10 cellular contexts compared by ENCODE assay signal in the genomic region with DNA sequence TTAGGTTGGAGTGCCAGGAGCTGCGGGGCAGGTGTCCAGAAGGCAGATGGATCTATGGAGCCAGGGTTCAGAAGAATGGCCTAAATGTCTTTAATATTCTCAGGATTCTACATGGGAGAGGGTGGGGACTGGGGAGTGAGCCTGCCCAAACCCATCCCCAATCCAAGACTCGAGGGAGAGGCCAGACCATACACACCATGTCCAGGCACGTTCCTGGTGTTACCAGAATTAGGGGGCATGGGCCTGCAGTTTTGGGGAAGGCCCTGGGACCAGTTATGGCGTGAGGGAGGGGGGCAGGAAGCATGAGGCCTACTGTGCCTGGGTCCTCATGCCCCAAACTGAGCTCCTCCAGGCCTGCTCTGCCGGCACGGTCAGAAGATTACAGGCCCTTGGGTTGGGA. TPM values are rescaled to one million over a fixed set of nuclear protein-coding genes. Genes with fewer than 3 reads are reported as not detected.
DNase-seq lines count a peak whose midpoint lies in the region; ATAC-seq and TF ChIP-seq lines count a peak whose summit lies in the region.
"Had no signal": no experiment of that assay in that cellular context is flagged by ENCODE, and none has a peak within 500 bp of the region (broad histone marks: within the 10 kb centered on the region; RNA-seq: fewer than 3 reads in every experiment).

No MANE protein-coding gene starts in this region.

- no peak overlapping the region for H3K27ac Mint-ChIP-seq in activated CD4-positive, alpha-beta memory T cell treated with anti-CD3 and anti-CD28 coated beads, Interleukin-2, amount 10 ng/mL, durations not matched to agents 7 days and 5 days
- H3K27ac Mint-ChIP-seq in activated CD4-positive, alpha-beta memory T cell treated with anti-CD3 and anti-CD28 coated beads for 36 hours: no peak overlapping the region

- H3K18ac ChIP-seq in mesenchymal stem cell (ENCODE audit: low read depth in 1 of 2, low read length in 2 of 2): peak overlapping the region in 1 of 2 experiments; percentile 25

- H3K9ac ChIP-seq in mesenchymal stem cell (ENCODE audit: low read length) (peak overlapping the region; percentile 99), Karpas-422 (ENCODE audit: low read length) (no peak overlapping the region)

- H2AK5ac ChIP-seq in mesenchymal stem cell (ENCODE audit: low read length, severe bottlenecking): peak overlapping the region; percentile 97

- H3K4me3 Mint-ChIP-seq in activated CD4-positive, alpha-beta memory T cell treated with anti-CD3 and anti-CD28 coated beads, Interleukin-2, amount 10 ng/mL, durations not matched to agents 7 days and 5 days: peak overlapping the region; percentile 29
- no peak overlapping the region for H3K4me3 Mint-ChIP-seq in activated CD4-positive, alpha-beta memory T cell treated with anti-CD3 and anti-CD28 coated beads for 36 hours

- TF ChIP-seq POLR2A in breast epithelium (IDR thresholded peaks at IDR 0.05): no peak

- H3K4me1 Mint-ChIP-seq in activated CD4-positive, alpha-beta memory T cell treated with anti-CD3 and anti-CD28 coated beads, Interleukin-2, amount 10 ng/mL, durations not matched to agents 7 days and 5 days: peaks cover 29% of the 10 kb centered on the region
- H3K4me1 Mint-ChIP-seq in activated CD4-positive, alpha-beta memory T cell treated with anti-CD3 and anti-CD28 coated beads for 36 hours (ENCODE audit: low read depth): peaks cover 17% of the 10 kb centered on the region

- H3K79me1 ChIP-seq in mesenchymal stem cell (replicated peaks; ENCODE audit: low read length, poor library complexity, severe bottlenecking): peaks cover 19% of the 10 kb centered on the region

- H3K27me3 Mint-ChIP-seq in activated CD4-positive, alpha-beta memory T cell treated with anti-CD3 and anti-CD28 coated beads, Interleukin-2, amount 10 ng/mL, durations not matched to agents 7 days and 5 days: no peaks in the 10 kb centered on the region
- no peaks in the 10 kb centered on the region for H3K27me3 Mint-ChIP-seq in activated CD4-positive, alpha-beta memory T cell treated with anti-CD3 and anti-CD28 coated beads for 36 hours

- peak overlapping the region in 2 of 3 donors; percentile 88 to 98 for H3K4me3 ChIP-seq in breast epithelium
- peak overlapping the region in 1 of 2 experiments; percentile 97 for H3K4me3 ChIP-seq in mesenchymal stem cell (ENCODE audit: insufficient read depth in 1 of 2, low read depth in 1 of 2, low read length in 2 of 2)
- H3K4me3 ChIP-seq in thymus (ENCODE audit: low read length): no peak overlapping the region
- no peak overlapping the region for H3K4me3 ChIP-seq in Karpas-422 (ENCODE audit: low read length)

- CTCF ChIA-PET in activated CD4-positive, alpha-beta memory T cell treated with anti-CD3 and anti-CD28 coated beads, Interleukin-2, amount 10 ng/mL, durations not matched to agents 7 days and 5 days (lab: Charles Lee): interaction anchor here (0.7 kb wide), 1 partner anchor 57 kb away, joined by 4 read pairs; no protein-coding TSS in a partner anchor
- CTCF ChIA-PET in activated CD4-positive, alpha-beta memory T cell treated with anti-CD3 and anti-CD28 coated beads for 36 hours (lab: Charles Lee): no interaction called here

- no peaks in the 10 kb centered on the region for H3K9me3 Mint-ChIP-seq in activated CD4-positive, alpha-beta memory T cell treated with anti-CD3 and anti-CD28 coated beads, Interleukin-2, amount 10 ng/mL, durations not matched to agents 7 days and 5 days
- H3K9me3 Mint-ChIP-seq in activated CD4-positive, alpha-beta memory T cell treated with anti-CD3 and anti-CD28 coated beads for 36 hours: no peaks in the 10 kb centered on the region

- H2BK15ac ChIP-seq in mesenchymal stem cell (ENCODE audit: low read depth, poor library complexity, severe bottlenecking): no peak overlapping the region

- DNase-seq in activated CD4-positive, alpha-beta memory T cell treated with anti-CD3 and anti-CD28 coated beads, Interleukin-2, amount 10 ng/mL, durations not matched to agents 7 days and 5 days: no peak
- no peak for DNase-seq in activated CD4-positive, alpha-beta memory T cell treated with anti-CD3 and anti-CD28 coated beads for 36 hours
- DNase-seq in breast epithelium (ENCODE audit: low spot score in 2 of 2): no peak
- DNase-seq in mesenchymal stem cell: no peak
- DNase-seq in Karpas-422: no peak
- no peak for DNase-seq in iPS-NIHi11 (ENCODE audit: low spot score)
- DNase-seq: activated CD4-positive, alpha-beta T cell treated with anti-CD3 and anti-CD28 coated beads for 48 hours; AML-193 had no signal

- H3K36me3 ChIP-seq in breast epithelium (no peaks in the 10 kb centered on the region), mesenchymal stem cell (ENCODE audit: control insufficient read depth in 1 of 2, insufficient read depth in 2 of 2, low read depth in 1 of 2, low read length in 2 of 2) (peaks cover 46 to 47% of the 10 kb centered on the region in 2 experiments), thymus (ENCODE audit: control insufficient read depth, insufficient read depth) (peaks cover 17% of the 10 kb centered on the region), Karpas-422 (ENCODE audit: insufficient read depth, low read length) (peaks cover 1% of the 10 kb centered on the region; the same call in 1 of the 2 replicates)

- peak overlapping the region; percentile 8 for H4K8ac ChIP-seq in mesenchymal stem cell (ENCODE audit: low read length)

- H3K27me3 ChIP-seq in breast epithelium (no peaks in the 10 kb centered on the region), mesenchymal stem cell (ENCODE audit: control insufficient read depth in 1 of 2, insufficient read depth in 1 of 2, low read length in 2 of 2) (no peaks in the 10 kb centered on the region), thymus (ENCODE audit: control insufficient read depth, insufficient read depth) (no peaks in the 10 kb centered on the region), Karpas-422 (ENCODE audit: low read length) (no peaks in the 10 kb centered on the region)

- H2BK120ac ChIP-seq in mesenchymal stem cell (ENCODE audit: low read depth, low read length): no peak overlapping the region

- WGBS in mesenchymal stem cell: 93% methylated on average over 6 of the region's 6 CpGs
- WGBS in thymus: 95% methylated on average over 6 of the region's 6 CpGs

- H3K27ac ChIP-seq in breast epithelium (peak overlapping the region in 1 of 2 donors; percentile 35), mesenchymal stem cell (ENCODE audit: low read length, poor library complexity, severe bottlenecking) (peak overlapping the region; percentile 28), thymus (ENCODE audit: low read depth) (peak overlapping the region; percentile 1), Karpas-422 (ENCODE audit: low read length) (no peak overlapping the region)

- H3K79me2 ChIP-seq in Karpas-422 (ENCODE audit: low read length): peaks cover 34% of the 10 kb centered on the region

- peak overlapping the region; percentile 65 to 69 for H2BK12ac ChIP-seq in mesenchymal stem cell (ENCODE audit: low read length in 2 of 2)

- intact Hi-C loops in activated CD4-positive, alpha-beta memory T cell treated with anti-CD3 and anti-CD28 coated beads for 36 hours (cut with micrococcal nuclease): no loop called here
- intact Hi-C loops in breast epithelium (cut with DNase I; ENCODE audit: low total_unique reads): no loop called here

- H4K20me1 ChIP-seq in Karpas-422 (ENCODE audit: insufficient read depth, low read depth, low read length): no peaks in the 10 kb centered on the region; the same call in 1 of the 2 replicates

- H4K91ac ChIP-seq in mesenchymal stem cell (ENCODE audit: low read length): no peak overlapping the region

- POLR2A ChIA-PET in activated CD4-positive, alpha-beta memory T cell treated with anti-CD3 and anti-CD28 coated beads, Interleukin-2, amount 10 ng/mL, durations not matched to agents 7 days and 5 days (lab: Charles Lee): interaction anchor here (1.5 to 3.1 kb wide), 4 partner anchors 8 to 74 kb away, joined by 3 to 16 read pairs (median 4); a partner anchor contains a TSS
- POLR2A ChIA-PET in activated CD4-positive, alpha-beta memory T cell treated with anti-CD3 and anti-CD28 coated beads for 36 hours (lab: Charles Lee): interaction anchor here (0.7 kb wide), 1 partner anchor 46 kb away, joined by 5 read pairs; no protein-coding TSS in a partner anchor

- no peak for ATAC-seq in HG03442 (IDR thresholded peaks at IDR 0.05; ENCODE audit: unreplicated experiment)

- H3K4me2 ChIP-seq in mesenchymal stem cell (ENCODE audit: low read length, poor library complexity, severe bottlenecking): peak overlapping the region; percentile 63
- no peak overlapping the region for H3K4me2 ChIP-seq in Karpas-422 (ENCODE audit: low read depth, low read length, poor library complexity, severe bottlenecking)

- no peaks in the 10 kb centered on the region for H3K9me3 ChIP-seq in breast epithelium
- H3K9me3 ChIP-seq in mesenchymal stem cell (ENCODE audit: control insufficient read depth, low read length): no peaks in the 10 kb centered on the region
- H3K9me3 ChIP-seq in thymus (ENCODE audit: control insufficient read depth): no peaks in the 10 kb centered on the region
- no peaks in the 10 kb centered on the region for H3K9me3 ChIP-seq in Karpas-422 (ENCODE audit: low read length)

- peak overlapping the region in 1 of 2 experiments; percentile 42 for H3K23ac ChIP-seq in mesenchymal stem cell (ENCODE audit: low read length in 2 of 2)

- H2BK5ac ChIP-seq in mesenchymal stem cell (ENCODE audit: low read depth, low read length, poor library complexity, severe bottlenecking): peak overlapping the region; percentile 10

- peak overlapping the region; percentile 15 to 89 for H3K4ac ChIP-seq in mesenchymal stem cell (ENCODE audit: low read depth in 1 of 2, low read length in 2 of 2)

- H3K9me2 ChIP-seq in Karpas-422 (replicated peaks; ENCODE audit: insufficient read depth, low read length): no peaks in the 10 kb centered on the region

- H3K36me3 Mint-ChIP-seq in activated CD4-positive, alpha-beta memory T cell treated with anti-CD3 and anti-CD28 coated beads, Interleukin-2, amount 10 ng/mL, durations not matched to agents 7 days and 5 days (ENCODE audit: low read depth): peaks cover 10% of the 10 kb centered on the region
- peaks cover 5% of the 10 kb centered on the region for H3K36me3 Mint-ChIP-seq in activated CD4-positive, alpha-beta memory T cell treated with anti-CD3 and anti-CD28 coated beads for 36 hours

- H3K14ac ChIP-seq in mesenchymal stem cell (ENCODE audit: low read length in 2 of 2): peak overlapping the region in 1 of 2 experiments; percentile 79

- H2AFZ ChIP-seq in mesenchymal stem cell (ENCODE audit: low read depth, low read length): no peak overlapping the region
- H2AFZ ChIP-seq in Karpas-422 (ENCODE audit: low read length): no peak overlapping the region

- H3K4me1 ChIP-seq in breast epithelium: peaks cover 3 to 18% of the 10 kb centered on the region in 2 donors
- peaks cover 33% of the 10 kb centered on the region for H3K4me1 ChIP-seq in mesenchymal stem cell (ENCODE audit: control insufficient read depth, insufficient read depth, low read depth, low read length)
- peaks cover 13% of the 10 kb centered on the region for H3K4me1 ChIP-seq in thymus (ENCODE audit: control insufficient read depth, insufficient read depth, low read length)
- H3K4me1 ChIP-seq in Karpas-422 (ENCODE audit: low read length): peaks cover 22% of the 10 kb centered on the region

- TF ChIP-seq CTCF in breast epithelium (IDR thresholded peaks at IDR 0.05): no peak

RNA-seq across cellular contexts. Expression of a gene that starts 1.9 kb away (rescaled TPM):
- total RNA-seq in activated CD4-positive, alpha-beta memory T cell treated with anti-CD3 and anti-CD28 coated beads, Interleukin-2, amount 10 ng/mL, durations not matched to agents 7 days and 5 days: 10 to 100 TPM; 23.2 to 25.0 TPM
- total RNA-seq in activated CD4-positive, alpha-beta memory T cell treated with anti-CD3 and anti-CD28 coated beads for 36 hours: 10 to 100 TPM; 23.7 to 24.5 TPM
- 100 to 1,000 TPM in 2 of 3 donors, 10 to 100 TPM in 1; 79.6 to 134 (median 107) TPM for total RNA-seq in breast epithelium
- polyA plus RNA-seq in mesenchymal stem cell (2013, experiment 1 of 2): 119 TPM
- 117 TPM for polyA plus RNA-seq in mesenchymal stem cell (2013, experiment 2 of 2)
- polyA plus RNA-seq in thymus: 73.2 TPM
- total RNA-seq in Karpas-422 (2014; rRNA removed; shearing (Covaris generic); ENCODE audit: low replicate concordance): 31.5 and 39.5 TPM in 2 replicates

RNA-seq across cellular contexts. Expression of a gene that starts 2.1 kb away (rescaled TPM):
- total RNA-seq in activated CD4-positive, alpha-beta memory T cell treated with anti-CD3 and anti-CD28 coated beads, Interleukin-2, amount 10 ng/mL, durations not matched to agents 7 days and 5 days: 10 to 100 TPM; 40.4 to 41.6 TPM
- total RNA-seq in activated CD4-positive, alpha-beta memory T cell treated with anti-CD3 and anti-CD28 coated beads for 36 hours: 10 to 100 TPM; 49.3 to 55.4 TPM
- 10 to 100 TPM; 12.5 to 19.0 (median 15.1) TPM for total RNA-seq in breast epithelium
- polyA plus RNA-seq in mesenchymal stem cell (2013, experiment 1 of 2): 102 TPM
- polyA plus RNA-seq in mesenchymal stem cell (2013, experiment 2 of 2): 107 TPM
- polyA plus RNA-seq in thymus: 68.7 TPM
- 21.0 and 34.2 TPM in 2 replicates for total RNA-seq in Karpas-422 (2014; rRNA removed; shearing (Covaris generic); ENCODE audit: low replicate concordance)

RNA-seq across cellular contexts. Expression of a gene that starts 29.4 kb away (rescaled TPM):
- total RNA-seq in activated CD4-positive, alpha-beta memory T cell treated with anti-CD3 and anti-CD28 coated beads, Interleukin-2, amount 10 ng/mL, durations not matched to agents 7 days and 5 days: 10 to 100 TPM; 30.8 to 31.1 TPM
- total RNA-seq in activated CD4-positive, alpha-beta memory T cell treated with anti-CD3 and anti-CD28 coated beads for 36 hours: 10 to 100 TPM; 37.6 to 43.2 TPM
- 1 to 10 TPM in 1 of 3 donors, under 1 TPM in 2; 0.29 to 2.0 (median 0.32) TPM for total RNA-seq in breast epithelium
- 0.35 TPM for polyA plus RNA-seq in mesenchymal stem cell (2013, experiment 1 of 2)
- 0.30 TPM for polyA plus RNA-seq in mesenchymal stem cell (2013, experiment 2 of 2)
- polyA plus RNA-seq in thymus: 108 TPM
- 60.4 and 86.1 TPM in 2 replicates for total RNA-seq in Karpas-422 (2014; rRNA removed; shearing (Covaris generic); ENCODE audit: low replicate concordance)

RNA-seq across cellular contexts. Expression of a gene that starts 30.0 kb away (rescaled TPM):
- 10 to 100 TPM; 24.5 to 26.5 TPM for total RNA-seq in activated CD4-positive, alpha-beta memory T cell treated with anti-CD3 and anti-CD28 coated beads, Interleukin-2, amount 10 ng/mL, durations not matched to agents 7 days and 5 days
- 10 to 100 TPM; 17.7 to 19.8 TPM for total RNA-seq in activated CD4-positive, alpha-beta memory T cell treated with anti-CD3 and anti-CD28 coated beads for 36 hours
- 10 to 100 TPM; 20.0 to 31.0 (median 20.1) TPM for total RNA-seq in breast epithelium
- polyA plus RNA-seq in mesenchymal stem cell (2013, experiment 1 of 2): 28.5 TPM
- polyA plus RNA-seq in mesenchymal stem cell (2013, experiment 2 of 2): 28.1 TPM
- 8.8 TPM for polyA plus RNA-seq in thymus
- 21.1 and 27.3 TPM in 2 replicates for total RNA-seq in Karpas-422 (2014; rRNA removed; shearing (Covaris generic); ENCODE audit: low replicate concordance)

RNA-seq across cellular contexts. Expression of a gene that starts 30.5 kb away (rescaled TPM):
- total RNA-seq in activated CD4-positive, alpha-beta memory T cell treated with anti-CD3 and anti-CD28 coated beads, Interleukin-2, amount 10 ng/mL, durations not matched to agents 7 days and 5 days: 10 to 100 TPM; 10.4 TPM
- total RNA-seq in activated CD4-positive, alpha-beta memory T cell treated with anti-CD3 and anti-CD28 coated beads for 36 hours: 10 to 100 TPM; 12.3 to 12.4 TPM
- 10 to 100 TPM in 2 of 3 donors, 1 to 10 TPM in 1; 9.5 to 17.4 (median 16.4) TPM for total RNA-seq in breast epithelium
- polyA plus RNA-seq in mesenchymal stem cell (2013, experiment 1 of 2): 7.4 TPM
- 7.5 TPM for polyA plus RNA-seq in mesenchymal stem cell (2013, experiment 2 of 2)
- 4.4 TPM for polyA plus RNA-seq in thymus
- 5.4 and 11.6 TPM in 2 replicates for total RNA-seq in Karpas-422 (2014; rRNA removed; shearing (Covaris generic); ENCODE audit: low replicate concordance)

Comparison
In these comparisons a context has a peak if more than half of its experiments do, and no peak if none do; other contexts are left out.
1. H3K4me3 ChIP-seq: peak in breast epithelium (2 of 3); none in thymus (single experiment) and Karpas-422 (single experiment).
2. RNA of a gene that starts 29.4 kb away (total RNA-seq): 60.4 to 86.1 TPM in Karpas-422, 37.6 to 43.2 TPM in activated CD4-positive, alpha-beta memory T cell treated with anti-CD3 and anti-CD28 coated beads for 36 hours and 30.8 to 31.1 TPM in activated CD4-positive, alpha-beta memory T cell treated with anti-CD3 and anti-CD28 coated beads, Interleukin-2, amount 10 ng/mL, durations not matched to agents 7 days and 5 days; 0.29 to 2.0 TPM in breast epithelium; every median in the first group is over 10 times any median in the second.